ENCODE assay signal across 32 cellular contexts in the genomic region with DNA sequence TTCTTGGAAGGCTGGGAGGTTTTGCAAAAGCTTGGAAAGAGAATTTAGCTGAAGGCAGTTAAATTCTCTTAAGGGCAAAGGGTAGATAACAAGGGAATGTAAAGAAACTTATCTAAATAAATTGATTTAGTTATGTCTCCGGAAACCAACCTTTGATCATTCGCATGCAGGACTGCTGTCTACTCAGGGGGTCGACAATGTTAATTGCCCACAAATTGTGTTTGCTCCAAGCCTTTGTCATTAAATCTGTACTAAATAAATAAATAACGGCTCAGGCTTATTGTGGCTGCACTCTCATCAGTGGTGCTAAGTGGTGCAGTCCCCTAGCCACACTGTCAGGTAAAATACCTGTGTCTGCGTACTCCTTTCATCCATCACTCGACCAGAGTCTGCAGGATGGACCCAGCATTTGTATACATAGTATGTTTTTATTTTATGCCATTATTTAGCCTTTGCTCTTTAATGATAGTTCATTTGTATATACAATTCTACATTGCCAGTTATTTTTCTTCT.
"Had no signal": no experiment of that assay in that cellular context is flagged by ENCODE, and none has a peak within 500 bp of the region (broad histone marks: within the 10 kb centered on the region; RNA-seq: fewer than 3 reads in every experiment).

No MANE protein-coding gene starts in this region.

- H3K9me3 ChIP-seq: MG63 had no signal

- H3K36me3 ChIP-seq: brain microvascular endothelial cell, MG63 had no signal

- H3K27ac Mint-ChIP-seq: activated CD4-positive, alpha-beta T cell treated with anti-CD3 and anti-CD28 coated beads, Interleukin-2, amount 10 ng/mL, durations not matched to agents 24 days and 14 days; activated CD8-positive, alpha-beta T cell treated with anti-CD3 and anti-CD28 coated beads for 36 hours; activated naive CD8-positive, alpha-beta T cell treated with anti-CD3 and anti-CD28 coated beads for 36 hours; activated T-cell treated with anti-CD3 and anti-CD28 coated beads, Interleukin-2, amount 50 U/mL, for 72 hours; activated T-helper 17 cell treated with anti-CD3 and anti-CD28 coated beads, Interleukin-2, amount 50 U/mL, for 72 hours had no signal

- H3K4me1 Mint-ChIP-seq: activated CD4-positive, alpha-beta T cell treated with anti-CD3 and anti-CD28 coated beads, Interleukin-2, amount 10 ng/mL, durations not matched to agents 24 days and 14 days; activated naive CD8-positive, alpha-beta T cell treated with anti-CD3 and anti-CD28 coated beads for 36 hours; activated T-helper 17 cell treated with anti-CD3 and anti-CD28 coated beads, Interleukin-2, amount 50 U/mL, for 72 hours had no signal

- H3K27ac ChIP-seq: brain microvascular endothelial cell, PC-9, VCaP had no signal

- H3K36me3 Mint-ChIP-seq: activated naive CD8-positive, alpha-beta T cell treated with anti-CD3 and anti-CD28 coated beads for 36 hours had no signal

- H3K27me3 ChIP-seq: brain microvascular endothelial cell, MG63 had no signal

- DNase-seq: activated CD4-positive, alpha-beta T cell treated with anti-CD3 and anti-CD28 coated beads, Interleukin-2, amount 10 ng/mL, durations not matched to agents 24 days and 14 days; activated CD4-positive, alpha-beta T cell treated with anti-CD3 and anti-CD28 coated beads, Interleukin-2, amount 50 U/mL, for 4 hours; activated CD4-positive, CD25-positive, alpha-beta regulatory T cell; activated CD8-positive, alpha-beta T cell treated with anti-CD3 and anti-CD28 coated beads for 36 hours; activated effector memory CD4-positive, alpha-beta T cell treated with anti-CD3 and anti-CD28 coated beads, Interleukin-2, amount 50 U/mL, for 16 hours; activated naive CD4-positive, alpha-beta T cell; activated naive CD4-positive, alpha-beta T cell treated with anti-CD3 and anti-CD28 coated beads, Interleukin-2, amount 50 U/mL, for 16 hours; activated naive CD8-positive, alpha-beta T cell treated with anti-CD3 and anti-CD28 coated beads for 36 hours; activated T-cell treated with anti-CD3 and anti-CD28 coated beads, Interleukin-2, amount 50 U/mL, for 1 hour; activated T-cell treated with anti-CD3 and anti-CD28 coated beads, Interleukin-2, amount 50 U/mL, for 72 hours; amniotic stem cell; aorta; brain microvascular endothelial cell; central memory CD4-positive, alpha-beta T cell; Karpas-422; MG63; NCI-H1048; NCI-H1105 treated with DMSO at 0.1 percent for 48 hours; NCI-H1436 treated with DMSO at 0.1 percent for 48 hours; NCI-H1694 treated with DMSO at 0.1 percent for 48 hours; NCI-H2029; NCI-H510A; NCI-H526; NCI-H748 treated with DMSO at 0.1 percent for 48 hours; PC-9; Right ventricle myocardium superior; SW 1271; T-helper 1 cell; T-helper 2 cell; T-helper 9 cell had no signal

- H3K4me3 ChIP-seq: MG63, PC-9 had no signal

- H3K4me3 Mint-ChIP-seq: activated CD4-positive, alpha-beta T cell treated with anti-CD3 and anti-CD28 coated beads, Interleukin-2, amount 10 ng/mL, durations not matched to agents 24 days and 14 days; activated CD8-positive, alpha-beta T cell treated with anti-CD3 and anti-CD28 coated beads for 36 hours; activated naive CD8-positive, alpha-beta T cell treated with anti-CD3 and anti-CD28 coated beads for 36 hours; activated T-cell treated with anti-CD3 and anti-CD28 coated beads, Interleukin-2, amount 50 U/mL, for 72 hours; activated T-helper 17 cell treated with anti-CD3 and anti-CD28 coated beads, Interleukin-2, amount 50 U/mL, for 72 hours had no signal

- H3K9me3 Mint-ChIP-seq: activated CD4-positive, alpha-beta T cell treated with anti-CD3 and anti-CD28 coated beads, Interleukin-2, amount 10 ng/mL, durations not matched to agents 24 days and 14 days; activated CD8-positive, alpha-beta T cell treated with anti-CD3 and anti-CD28 coated beads for 36 hours; activated naive CD8-positive, alpha-beta T cell treated with anti-CD3 and anti-CD28 coated beads for 36 hours; activated T-cell treated with anti-CD3 and anti-CD28 coated beads, Interleukin-2, amount 50 U/mL, for 72 hours; activated T-helper 17 cell treated with anti-CD3 and anti-CD28 coated beads, Interleukin-2, amount 50 U/mL, for 72 hours had no signal

- H2AFZ ChIP-seq: PC-9 had no signal

- ATAC-seq: activated CD8-positive, alpha-beta T cell treated with anti-CD3 and anti-CD28 coated beads for 36 hours; activated T-cell treated with anti-CD3 and anti-CD28 coated beads, Interleukin-2, amount 50 U/mL, for 72 hours; activated T-helper 17 cell treated with anti-CD3 and anti-CD28 coated beads, Interleukin-2, amount 50 U/mL, for 72 hours had no signal

- H3K4me2 ChIP-seq: PC-9 had no signal
